Comparison of ENCODE assay signal across 9 cellular contexts in the genomic region with DNA sequence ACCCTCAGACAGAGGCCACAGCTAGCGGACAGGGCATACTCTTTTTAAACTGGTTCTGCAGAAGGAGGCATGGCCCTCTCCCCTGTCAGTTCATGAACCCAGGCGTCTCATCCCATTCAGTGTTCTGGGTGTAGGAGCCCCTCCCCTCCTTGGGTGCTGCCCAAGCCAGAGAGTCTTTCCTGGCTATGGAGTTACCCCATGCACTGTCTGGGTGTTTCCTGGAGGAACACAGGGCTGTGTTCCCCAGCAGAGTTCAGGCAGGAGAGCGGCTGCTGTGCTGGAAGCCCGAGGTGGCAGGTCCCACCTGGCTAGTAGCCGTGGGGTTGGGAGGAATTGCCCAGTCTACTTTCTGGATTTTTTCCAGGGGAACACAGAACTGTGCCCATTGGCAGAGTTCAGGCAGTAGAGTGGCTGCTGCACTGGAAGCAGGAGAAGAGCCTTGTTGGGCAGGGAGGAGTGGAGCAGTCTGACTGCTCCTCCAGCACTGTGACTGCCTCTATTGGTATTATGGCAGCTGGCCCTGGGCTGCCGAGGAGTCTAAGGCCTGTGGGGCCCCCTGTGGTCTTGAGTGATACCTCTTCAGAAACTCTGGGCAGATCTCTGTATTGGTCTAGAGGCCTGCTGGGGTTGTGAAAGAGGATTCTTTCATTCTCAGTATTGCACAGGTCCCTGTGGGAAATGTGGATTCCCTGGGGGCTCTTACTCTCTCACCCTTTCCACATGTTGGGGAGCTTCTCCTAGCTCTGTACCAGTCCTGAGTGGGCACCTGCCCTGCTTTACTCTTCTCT.
DNase-seq lines count a peak whose midpoint lies in the region; ATAC-seq and TF ChIP-seq lines count a peak whose summit lies in the region.
"Had no signal": no experiment of that assay in that cellular context is flagged by ENCODE, and none has a peak within 500 bp of the region (broad histone marks: within the 10 kb centered on the region; RNA-seq: fewer than 3 reads in every experiment).

No MANE protein-coding gene starts in this region.

- H3K4me1 ChIP-seq in RWPE2 (ENCODE audit: insufficient read depth, poor library complexity, severe bottlenecking): no peaks in the 10 kb centered on the region

- H3K4me3 ChIP-seq in RWPE2 (ENCODE audit: severe bottlenecking): no peak overlapping the region

- H3K9me3 ChIP-seq in RWPE2 (ENCODE audit: severe bottlenecking): no peaks in the 10 kb centered on the region

- peaks cover 3% of the 10 kb centered on the region for H3K27me3 ChIP-seq in RWPE2 (ENCODE audit: insufficient read depth, poor library complexity, severe bottlenecking)

- DNase-seq in GM10266 (ENCODE audit: extremely low spot score) (peak; percentile 6), RWPE2 (ENCODE audit: low spot score) (no peak), NK-92 (lab: John Stamatoyannopoulos, UW; ENCODE audit: unreplicated experiment) (no peak), COLO668 (lab: John Stamatoyannopoulos, UW; ENCODE audit: unreplicated experiment) (no peak), C1 segment of cervical spinal cord (lab: John Stamatoyannopoulos, UW) (no peak)
- DNase-seq in effector CD4-positive, alpha-beta T cell: no peak
- DNase-seq: NCI-H2107 had no signal

- peak; percentile 95 for ATAC-seq in GM19397 (IDR thresholded peaks at IDR 0.05; ENCODE audit: unreplicated experiment)
- ATAC-seq in HG02981 (IDR thresholded peaks at IDR 0.05; ENCODE audit: unreplicated experiment): peak; percentile 91
- peak; percentile 25; the same call in 1 of the 3 replicates for ATAC-seq in RWPE2 (ENCODE audit: low read depth)

- TF ChIP-seq CTCF in GM10266 (IDR thresholded peaks at IDR 0.05; ENCODE audit: control insufficient read depth, insufficient read depth, low read depth, missing control alignments): no peak
- no peak for TF ChIP-seq CTCF in RWPE2 (IDR thresholded peaks at IDR 0.05; ENCODE audit: poor library complexity, severe bottlenecking)

- H3K36me3 ChIP-seq in RWPE2 (ENCODE audit: low read depth): no peaks in the 10 kb centered on the region

- no peak overlapping the region for H3K27ac ChIP-seq in RWPE2 (ENCODE audit: poor library complexity, severe bottlenecking)

Comparison
In these comparisons a context has a peak if more than half of its experiments do, and no peak if none do; other contexts are left out.
1. ATAC-seq: peak in every context shown above with its lines; median percentile 95 in GM19397; 91 in HG02981; 25 in RWPE2.